Comparison of ENCODE assay signal across 1 cellular context in genomic region chr17:68463211-68463990, GRCh38.
TF ChIP-seq lines count a peak whose summit lies in the region.

No MANE protein-coding gene starts in this region.

TF ChIP-seq in HEK293, 187 proteins besides CTCF, POLR2A, EP300 and RAD21 (continued from another document):
- TF ChIP-seq, protein P1, sequence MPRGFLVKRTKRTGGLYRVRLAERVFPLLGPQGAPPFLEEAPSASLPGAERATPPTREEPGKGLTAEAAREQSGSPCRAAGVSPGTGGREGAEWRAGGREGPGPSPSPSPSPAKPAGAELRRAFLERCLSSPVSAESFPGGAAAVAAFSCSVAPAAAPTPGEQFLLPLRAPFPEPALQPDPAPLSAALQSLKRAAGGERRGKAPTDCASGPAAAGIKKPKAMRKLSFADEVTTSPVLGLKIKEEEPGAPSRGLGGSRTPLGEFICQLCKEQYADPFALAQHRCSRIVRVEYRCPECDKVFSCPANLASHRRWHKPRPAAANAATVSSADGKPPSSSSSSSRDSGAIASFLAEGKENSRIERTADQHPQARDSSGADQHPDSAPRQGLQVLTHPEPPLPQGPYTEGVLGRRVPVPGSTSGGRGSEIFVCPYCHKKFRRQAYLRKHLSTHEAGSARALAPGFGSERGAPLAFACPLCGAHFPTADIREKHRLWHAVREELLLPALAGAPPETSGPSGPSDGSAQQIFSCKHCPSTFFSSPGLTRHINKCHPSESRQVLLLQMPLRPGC (tag by site-specific recombination; IDR thresholded peaks at IDR 0.05) = no peak
- TF ChIP-seq ZNF639 (tag by site-specific recombination; IDR thresholded peaks at IDR 0.05) (no peak), KLF10 (tag by site-specific recombination; IDR thresholded peaks at IDR 0.05) (no peak), ZEB2 (tag by site-specific recombination; IDR thresholded peaks at IDR 0.05) (no peak), KLF1 (tag by site-specific recombination; IDR thresholded peaks at IDR 0.05) (no peak), ZNF596 (tag by site-specific recombination; IDR thresholded peaks at IDR 0.05) (no peak), ZNF133 (tag by site-specific recombination; IDR thresholded peaks at IDR 0.05) (no peak), REST (tag by site-specific recombination; IDR thresholded peaks at IDR 0.05) (0 out of 2 replicates have a peak, but pooled peaks have one; percentile 19), ZNF571 (tag by site-specific recombination; IDR thresholded peaks at IDR 0.05) (no peak), PRDM2 (tag by site-specific recombination; IDR thresholded peaks at IDR 0.05; ENCODE audit: borderline replicate concordance) (no peak), ZNF280C (tag by site-specific recombination; IDR thresholded peaks at IDR 0.05) (no peak)
TF ChIP-seq in HEK293: peak in this region for 3.
